2 cellular contexts compared by ENCODE assay signal in genomic region chr9:130526854-130527650, GRCh38.
TF ChIP-seq lines count a peak whose summit lies in the region.

No MANE protein-coding gene starts in this region.

TF ChIP-seq in H1, 55 proteins besides CTCF, POLR2A, EP300 and RAD21:
- TF ChIP-seq CREB1 (IDR thresholded peaks at IDR 0.05) (no peak), POU5F1 (IDR thresholded peaks at IDR 0.05; ENCODE audit: low read depth, low read length) (no peak), CBX5 (IDR thresholded peaks at IDR 0.05; ENCODE audit: low read depth, low read length) (no peak), GABPA (IDR thresholded peaks at IDR 0.05; ENCODE audit: borderline replicate concordance, insufficient read depth, low read length) (no peak), ATF3 (IDR thresholded peaks at IDR 0.05; ENCODE audit: insufficient read depth, low read depth, low read length) (no peak), CBX8 (IDR thresholded peaks at IDR 0.05; ENCODE audit: borderline replicate concordance, low read depth, low read length) (no peak), USF2 (IDR thresholded peaks at IDR 0.05; ENCODE audit: low read length) (no peak), RFX5 (IDR thresholded peaks at IDR 0.05; ENCODE audit: borderline replicate concordance, low read depth, low read length) (no peak), JUND (IDR thresholded peaks at IDR 0.05; ENCODE audit: low read length) (no peak), TAF7 (optimal IDR thresholded peaks at IDR 0.05; ENCODE audit: borderline replicate concordance, low read depth, low read length) (no peak), BCL11A (IDR thresholded peaks at IDR 0.05; ENCODE audit: low read depth in 2 of 2, low read length in 2 of 2) (no peak), SIRT6 (IDR thresholded peaks at IDR 0.05; ENCODE audit: low read length) (no peak), HDAC2 (IDR thresholded peaks at IDR 0.05; ENCODE audit: borderline replicate concordance in 1 of 2, low read depth in 2 of 2, low read length in 2 of 2) (no peak), TAF1 (IDR thresholded peaks at IDR 0.05; ENCODE audit: low read depth, low read length) (no peak), TCF12 (IDR thresholded peaks at IDR 0.05; ENCODE audit: low read depth, low read length) (no peak), MAX (IDR thresholded peaks at IDR 0.05) (no peak)

TF ChIP-seq in HepG2, 621 proteins besides CTCF, POLR2A, EP300 and RAD21 (continues in another document):
- peak; percentile 77 for TF ChIP-seq NCOR1 (IDR thresholded peaks at IDR 0.05; ENCODE audit: borderline replicate concordance, low read length)
- peak; percentile 68; the same call in 1 of the 2 replicates for TF ChIP-seq TOPORS (CRISPR knock-in tag; IDR thresholded peaks at IDR 0.05)
- peak; percentile 71; the same call in 1 of the 2 replicates for TF ChIP-seq ZNF343 (CRISPR knock-in tag; IDR thresholded peaks at IDR 0.05)
- no peak for TF ChIP-seq GTF3A (CRISPR knock-in tag; conservative IDR thresholded peaks at IDR 0.05)
- peak; percentile 85 for TF ChIP-seq SIX1 (CRISPR knock-in tag; IDR thresholded peaks at IDR 0.05; ENCODE audit: borderline replicate concordance)
- TF ChIP-seq ZNF710 (CRISPR knock-in tag; IDR thresholded peaks at IDR 0.05; ENCODE audit: borderline replicate concordance), result peak; percentile 70; the same call in 1 of the 2 replicates
- TF ChIP-seq ZNF773 (CRISPR knock-in tag; IDR thresholded peaks at IDR 0.05; ENCODE audit: borderline replicate concordance), result 0 out of 2 replicates have a peak, but pooled peaks have one; percentile 13
- peak; percentile 90 for TF ChIP-seq FOXO1 (CRISPR knock-in tag; IDR thresholded peaks at IDR 0.05)
- no peak for TF ChIP-seq ZNF503 (CRISPR knock-in tag; IDR thresholded peaks at IDR 0.05)
- peak; percentile 82 for TF ChIP-seq HIC2 (CRISPR knock-in tag; IDR thresholded peaks at IDR 0.05; ENCODE audit: low read depth)
- TF ChIP-seq ATF1 (CRISPR knock-in tag; IDR thresholded peaks at IDR 0.05), result no peak
- TF ChIP-seq ZNF263 (CRISPR knock-in tag; IDR thresholded peaks at IDR 0.05), result peak; percentile 58
- no peak for TF ChIP-seq ATM (IDR thresholded peaks at IDR 0.05; ENCODE audit: borderline replicate concordance)
- TF ChIP-seq ZNF276 (CRISPR knock-in tag; IDR thresholded peaks at IDR 0.05; ENCODE audit: low read depth), result 0 out of 2 replicates have a peak, but pooled peaks have one; percentile 54
- no peak for TF ChIP-seq ATAD3A (CRISPR knock-in tag; IDR thresholded peaks at IDR 0.05)
- TF ChIP-seq RXRB (CRISPR knock-in tag; IDR thresholded peaks at IDR 0.05; ENCODE audit: borderline replicate concordance), result peak; percentile 83
- 0 out of 2 replicates have a peak, but pooled peaks have one; percentile 42 for TF ChIP-seq NRL (CRISPR knock-in tag; IDR thresholded peaks at IDR 0.05; ENCODE audit: borderline replicate concordance)
- TF ChIP-seq MIXL1 (CRISPR knock-in tag; IDR thresholded peaks at IDR 0.05), result peak; percentile 54; the same call in 1 of the 2 replicates
- TF ChIP-seq MAZ (IDR thresholded peaks at IDR 0.05; ENCODE audit: borderline replicate concordance, low read depth, low read length), result no peak
- peak; percentile 57; the same call in 1 of the 2 replicates for TF ChIP-seq MAZ (CRISPR knock-in tag; IDR thresholded peaks at IDR 0.05; ENCODE audit: low read depth)
- peak; percentile 22; the same call in 1 of the 2 replicates for TF ChIP-seq CEBPG (CRISPR knock-in tag; IDR thresholded peaks at IDR 0.05)
- peak; percentile 86 for TF ChIP-seq HOXA3 (CRISPR knock-in tag; IDR thresholded peaks at IDR 0.05)
- TF ChIP-seq ZNF33A (CRISPR knock-in tag; IDR thresholded peaks at IDR 0.05; ENCODE audit: borderline replicate concordance), result no peak
- peak; percentile 57; the same call in 1 of the 2 replicates for TF ChIP-seq ZSCAN29 (CRISPR knock-in tag; conservative IDR thresholded peaks at IDR 0.05)
- TF ChIP-seq ZNF614 (CRISPR knock-in tag; IDR thresholded peaks at IDR 0.05; ENCODE audit: borderline replicate concordance), result no peak
- no peak for TF ChIP-seq TOE1 (CRISPR knock-in tag; IDR thresholded peaks at IDR 0.05)
- TF ChIP-seq KDM1A (CRISPR knock-in tag; IDR thresholded peaks at IDR 0.05), result 0 out of 2 replicates have a peak, but pooled peaks have one; percentile 17
- TF ChIP-seq ZNF256 (CRISPR knock-in tag; conservative IDR thresholded peaks at IDR 0.05), result 0 out of 2 replicates have a peak, but pooled peaks have one; percentile 66
- 0 out of 2 replicates have a peak, but pooled peaks have one; percentile 56 for TF ChIP-seq TMF1 (CRISPR knock-in tag; IDR thresholded peaks at IDR 0.05; ENCODE audit: low read depth)
- 0 out of 2 replicates have a peak, but pooled peaks have one; percentile 40 for TF ChIP-seq SNAPC4 (CRISPR knock-in tag; IDR thresholded peaks at IDR 0.05)
- TF ChIP-seq THYN1 (CRISPR knock-in tag; IDR thresholded peaks at IDR 0.05; ENCODE audit: borderline replicate concordance, low read depth), result no peak
- peak; percentile 53 for TF ChIP-seq TBX2 (CRISPR knock-in tag; IDR thresholded peaks at IDR 0.05; ENCODE audit: borderline replicate concordance)
- TF ChIP-seq HDAC2 (CRISPR knock-in tag; IDR thresholded peaks at IDR 0.05), result peak; percentile 92
- TF ChIP-seq EED (CRISPR knock-in tag; IDR thresholded peaks at IDR 0.05), result no peak
- TF ChIP-seq ZBTB8A (CRISPR knock-in tag; IDR thresholded peaks at IDR 0.05; ENCODE audit: borderline replicate concordance, low read depth), result peak; percentile 66; the same call in 1 of the 2 replicates
- TF ChIP-seq RCOR2 (CRISPR knock-in tag; IDR thresholded peaks at IDR 0.05), result peak; percentile 71; the same call in 1 of the 2 replicates
- peak; percentile 54 for TF ChIP-seq GATAD1 (CRISPR knock-in tag; IDR thresholded peaks at IDR 0.05)
- TF ChIP-seq ATF2 (CRISPR knock-in tag; IDR thresholded peaks at IDR 0.05), result peak; percentile 83
- TF ChIP-seq HOXA5 (CRISPR knock-in tag; IDR thresholded peaks at IDR 0.05), result 0 out of 2 replicates have a peak, but pooled peaks have one; percentile 66
- TF ChIP-seq ZNF431 (CRISPR knock-in tag; IDR thresholded peaks at IDR 0.05; ENCODE audit: borderline replicate concordance, low read depth), result no peak
- peak; percentile 91 for TF ChIP-seq ZMYM3 (CRISPR knock-in tag; IDR thresholded peaks at IDR 0.05)
